Comparison of ENCODE assay signal across 22 cellular contexts in the genomic region with DNA sequence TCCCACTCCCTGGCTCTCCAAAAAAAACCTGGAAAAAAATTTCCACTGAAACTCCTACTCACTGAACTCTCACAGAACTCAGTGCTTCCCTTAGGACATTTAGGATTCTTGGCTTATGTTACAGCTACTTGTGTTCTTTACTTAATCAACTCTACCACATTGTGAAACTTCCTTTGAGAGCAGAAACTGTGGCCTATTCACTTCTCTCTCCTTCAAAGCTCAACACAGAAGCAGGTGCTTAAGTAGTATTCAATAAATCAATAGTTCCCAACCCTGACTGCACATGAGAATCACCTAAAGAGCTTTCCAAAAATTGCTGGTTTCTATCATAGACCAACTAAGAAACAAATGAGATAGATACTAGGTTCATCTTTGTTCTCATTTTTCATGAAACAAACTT.
DNase-seq lines count a peak whose midpoint lies in the region; ATAC-seq, FAIRE-seq and TF ChIP-seq lines count a peak whose summit lies in the region.
"Had no signal": no experiment of that assay in that cellular context is flagged by ENCODE, and none has a peak within 500 bp of the region (broad histone marks: within the 10 kb centered on the region; RNA-seq: fewer than 3 reads in every experiment).

No MANE protein-coding gene starts in this region.

- no peaks in the 10 kb centered on the region for H3K27me3 Mint-ChIP-seq in CD4-positive, CD25-positive, alpha-beta regulatory T cell
- H3K27me3 Mint-ChIP-seq in T-cell (no peaks in the 10 kb centered on the region), immature natural killer cell (ENCODE audit: low read depth in 3 of 3) (peaks cover 0 to 5% (median 1%) of the 10 kb centered on the region in 3 donors)
- H3K27me3 Mint-ChIP-seq: naive thymus-derived CD4-positive, alpha-beta T cell had no signal

- H3K27ac Mint-ChIP-seq in CD4-positive, CD25-positive, alpha-beta regulatory T cell, result peak overlapping the region; percentile 56 to 89 (median 83)
- H3K27ac Mint-ChIP-seq in T-cell (peak overlapping the region; percentile 50 to 75), immature natural killer cell (peak overlapping the region; percentile 6 to 82 (median 70))

- peak overlapping the region; percentile 42 for H3K4me3 ChIP-seq in CD4-positive, CD25-positive, alpha-beta regulatory T cell (ENCODE audit: low read depth, low read length)
- H3K4me3 ChIP-seq: BLaER1, esophagus muscularis mucosa, HAP-1, heart right ventricle, prostate gland, smooth muscle cell, thyroid gland had no signal

- peaks cover 12 to 26% (median 17%) of the 10 kb centered on the region in 4 donors for H3K4me1 Mint-ChIP-seq in CD4-positive, CD25-positive, alpha-beta regulatory T cell
- H3K4me1 Mint-ChIP-seq in T-cell (peaks cover 0 to 7% (median 2%) of the 10 kb centered on the region in 3 donors), immature natural killer cell (peaks cover 43 to 65% of the 10 kb centered on the region in 2 donors)

- CTCF ChIA-PET in T-cell (lab: Charles Lee), result no interaction called here

- H3K27ac ChIP-seq in CD4-positive, CD25-positive, alpha-beta regulatory T cell (ENCODE audit: insufficient read depth, low read length, poor library complexity, severe bottlenecking), result peak overlapping the region; percentile 16
- H3K27ac ChIP-seq: BLaER1, esophagus muscularis mucosa, heart right ventricle, prostate gland, thyroid gland, VCaP had no signal

- peaks cover 0 to 5% (median 2%) of the 10 kb centered on the region in 7 donors for H3K9me3 Mint-ChIP-seq in CD4-positive, CD25-positive, alpha-beta regulatory T cell
- no peaks in the 10 kb centered on the region for H3K9me3 Mint-ChIP-seq in T-cell
- peaks cover under 1 to 2% (median 2%) of the 10 kb centered on the region in 6 donors for H3K9me3 Mint-ChIP-seq in immature natural killer cell

- POLR2A ChIA-PET in T-cell (lab: Charles Lee), result no interaction called here

- ATAC-seq in CD4-positive, CD25-positive, alpha-beta regulatory T cell (ENCODE audit: low read depth in 2 of 2), result no peak
- ATAC-seq in T-cell (replicated peaks in 1 of 4) (no peak), SK-N-SH treated with all-trans-retinoic acid at 6 μM for 48 hours (no peak)
- ATAC-seq: heart right ventricle; naive thymus-derived CD4-positive, alpha-beta T cell had no signal

- peaks cover 45% of the 10 kb centered on the region for H3K36me3 Mint-ChIP-seq in CD4-positive, CD25-positive, alpha-beta regulatory T cell
- H3K36me3 Mint-ChIP-seq in T-cell (peaks cover 77% of the 10 kb centered on the region), immature natural killer cell (peaks cover 36 to 63% (median 49%) of the 10 kb centered on the region in 3 donors)

- H3K9me3 ChIP-seq in CD4-positive, CD25-positive, alpha-beta regulatory T cell (ENCODE audit: control insufficient read depth in 2 of 2, low read length in 2 of 2), result no peaks in the 10 kb centered on the region
- H3K9me3 ChIP-seq: esophagus muscularis mucosa, HAP-1, heart right ventricle, prostate gland, thyroid gland had no signal

- H3K4me3 Mint-ChIP-seq in CD4-positive, CD25-positive, alpha-beta regulatory T cell, result peak overlapping the region in 3 of 4 donors; percentile 3 to 80 (median 28)
- no peak overlapping the region for H3K4me3 Mint-ChIP-seq in T-cell
- H3K4me3 Mint-ChIP-seq in immature natural killer cell, result peak overlapping the region; percentile 0 to 31 (median 4)
- H3K4me3 Mint-ChIP-seq: naive thymus-derived CD4-positive, alpha-beta T cell had no signal

- H3K27me3 ChIP-seq in CD4-positive, CD25-positive, alpha-beta regulatory T cell (ENCODE audit: control insufficient read depth, insufficient read depth, low read length), result no peaks in the 10 kb centered on the region
- H3K27me3 ChIP-seq: BLaER1, esophagus muscularis mucosa, heart right ventricle, thyroid gland had no signal

- peak; percentile 53 for FAIRE-seq in GM12892 (lab: Jason Lieb, UNC)
- FAIRE-seq: GM18507, keratinocyte had no signal

- TF ChIP-seq POLR2A in GM12892 (IDR thresholded peaks at IDR 0.05; ENCODE audit: low read depth, low read length), result no peak

- peaks cover 25% of the 10 kb centered on the region for H3K36me3 ChIP-seq in CD4-positive, CD25-positive, alpha-beta regulatory T cell (ENCODE audit: control insufficient read depth, insufficient read depth, low read length)
- H3K36me3 ChIP-seq: HAP-1, prostate gland had no signal

- peak in 1 of 3 donors; percentile 15 for DNase-seq in CD4-positive, CD25-positive, alpha-beta regulatory T cell
- DNase-seq in GM12892 (ENCODE audit: insufficient read length), result no peak
- no peak for DNase-seq in T-cell
- DNase-seq in immature natural killer cell, result no peak
- DNase-seq in ureter (ENCODE audit: low spot score), result no peak
- no peak for DNase-seq in globus pallidus (ENCODE audit: low spot score)
- DNase-seq: effector CD4-positive, alpha-beta T cell; heart right ventricle; naive thymus-derived CD4-positive, alpha-beta T cell; NCI-H1436; NCI-H345; stimulated activated CD4-positive, alpha-beta T cell treated with anti-CD3 and anti-CD28 coated beads, Interleukin-4, amount 100 ng/mL, for 4 hours; thyroid gland had no signal

- H3K4me1 ChIP-seq in CD4-positive, CD25-positive, alpha-beta regulatory T cell (ENCODE audit: control insufficient read depth, insufficient read depth, low read length, poor library complexity, severe bottlenecking), result no peaks in the 10 kb centered on the region
- H3K4me1 ChIP-seq: BLaER1, esophagus muscularis mucosa, HAP-1, heart right ventricle, prostate gland, thyroid gland had no signal

TF ChIP-seq in SK-N-SH treated with all-trans-retinoic acid at 6 μM for 48 hours, 23 proteins besides CTCF, POLR2A, EP300 and RAD21:
- no peak for TF ChIP-seq ESRRG (CRISPR knock-in tag; IDR thresholded peaks at IDR 0.05)
- no peak for TF ChIP-seq ZFP3 (CRISPR knock-in tag; IDR thresholded peaks at IDR 0.05)
- no peak for TF ChIP-seq GLIS3 (CRISPR knock-in tag; IDR thresholded peaks at IDR 0.05)
- TF ChIP-seq ISL1 (CRISPR knock-in tag; IDR thresholded peaks at IDR 0.05), result no peak
- no peak for TF ChIP-seq BACH2 (CRISPR knock-in tag; IDR thresholded peaks at IDR 0.05; ENCODE audit: borderline replicate concordance)

Comparison
In these comparisons a context has a peak if more than half of its experiments do, and no peak if none do; other contexts are left out.
1. H3K4me3 Mint-ChIP-seq: peak in CD4-positive, CD25-positive, alpha-beta regulatory T cell (3 of 4) and immature natural killer cell (5 of 5); none in T-cell (0 of 3).
2. Peak in every context shown above with its lines, with median percentiles within 50 percentile points of each other: H3K27ac Mint-ChIP-seq.